1 cellular context compared by ENCODE assay signal in genomic region chr3:58112185-58112535, GRCh38.
TF ChIP-seq lines count a peak whose summit lies in the region.

No MANE protein-coding gene starts in this region.

TF ChIP-seq in GM23338, 12 proteins besides CTCF, POLR2A, EP300 and RAD21 (continued from another document):
- TF ChIP-seq, protein P1, sequence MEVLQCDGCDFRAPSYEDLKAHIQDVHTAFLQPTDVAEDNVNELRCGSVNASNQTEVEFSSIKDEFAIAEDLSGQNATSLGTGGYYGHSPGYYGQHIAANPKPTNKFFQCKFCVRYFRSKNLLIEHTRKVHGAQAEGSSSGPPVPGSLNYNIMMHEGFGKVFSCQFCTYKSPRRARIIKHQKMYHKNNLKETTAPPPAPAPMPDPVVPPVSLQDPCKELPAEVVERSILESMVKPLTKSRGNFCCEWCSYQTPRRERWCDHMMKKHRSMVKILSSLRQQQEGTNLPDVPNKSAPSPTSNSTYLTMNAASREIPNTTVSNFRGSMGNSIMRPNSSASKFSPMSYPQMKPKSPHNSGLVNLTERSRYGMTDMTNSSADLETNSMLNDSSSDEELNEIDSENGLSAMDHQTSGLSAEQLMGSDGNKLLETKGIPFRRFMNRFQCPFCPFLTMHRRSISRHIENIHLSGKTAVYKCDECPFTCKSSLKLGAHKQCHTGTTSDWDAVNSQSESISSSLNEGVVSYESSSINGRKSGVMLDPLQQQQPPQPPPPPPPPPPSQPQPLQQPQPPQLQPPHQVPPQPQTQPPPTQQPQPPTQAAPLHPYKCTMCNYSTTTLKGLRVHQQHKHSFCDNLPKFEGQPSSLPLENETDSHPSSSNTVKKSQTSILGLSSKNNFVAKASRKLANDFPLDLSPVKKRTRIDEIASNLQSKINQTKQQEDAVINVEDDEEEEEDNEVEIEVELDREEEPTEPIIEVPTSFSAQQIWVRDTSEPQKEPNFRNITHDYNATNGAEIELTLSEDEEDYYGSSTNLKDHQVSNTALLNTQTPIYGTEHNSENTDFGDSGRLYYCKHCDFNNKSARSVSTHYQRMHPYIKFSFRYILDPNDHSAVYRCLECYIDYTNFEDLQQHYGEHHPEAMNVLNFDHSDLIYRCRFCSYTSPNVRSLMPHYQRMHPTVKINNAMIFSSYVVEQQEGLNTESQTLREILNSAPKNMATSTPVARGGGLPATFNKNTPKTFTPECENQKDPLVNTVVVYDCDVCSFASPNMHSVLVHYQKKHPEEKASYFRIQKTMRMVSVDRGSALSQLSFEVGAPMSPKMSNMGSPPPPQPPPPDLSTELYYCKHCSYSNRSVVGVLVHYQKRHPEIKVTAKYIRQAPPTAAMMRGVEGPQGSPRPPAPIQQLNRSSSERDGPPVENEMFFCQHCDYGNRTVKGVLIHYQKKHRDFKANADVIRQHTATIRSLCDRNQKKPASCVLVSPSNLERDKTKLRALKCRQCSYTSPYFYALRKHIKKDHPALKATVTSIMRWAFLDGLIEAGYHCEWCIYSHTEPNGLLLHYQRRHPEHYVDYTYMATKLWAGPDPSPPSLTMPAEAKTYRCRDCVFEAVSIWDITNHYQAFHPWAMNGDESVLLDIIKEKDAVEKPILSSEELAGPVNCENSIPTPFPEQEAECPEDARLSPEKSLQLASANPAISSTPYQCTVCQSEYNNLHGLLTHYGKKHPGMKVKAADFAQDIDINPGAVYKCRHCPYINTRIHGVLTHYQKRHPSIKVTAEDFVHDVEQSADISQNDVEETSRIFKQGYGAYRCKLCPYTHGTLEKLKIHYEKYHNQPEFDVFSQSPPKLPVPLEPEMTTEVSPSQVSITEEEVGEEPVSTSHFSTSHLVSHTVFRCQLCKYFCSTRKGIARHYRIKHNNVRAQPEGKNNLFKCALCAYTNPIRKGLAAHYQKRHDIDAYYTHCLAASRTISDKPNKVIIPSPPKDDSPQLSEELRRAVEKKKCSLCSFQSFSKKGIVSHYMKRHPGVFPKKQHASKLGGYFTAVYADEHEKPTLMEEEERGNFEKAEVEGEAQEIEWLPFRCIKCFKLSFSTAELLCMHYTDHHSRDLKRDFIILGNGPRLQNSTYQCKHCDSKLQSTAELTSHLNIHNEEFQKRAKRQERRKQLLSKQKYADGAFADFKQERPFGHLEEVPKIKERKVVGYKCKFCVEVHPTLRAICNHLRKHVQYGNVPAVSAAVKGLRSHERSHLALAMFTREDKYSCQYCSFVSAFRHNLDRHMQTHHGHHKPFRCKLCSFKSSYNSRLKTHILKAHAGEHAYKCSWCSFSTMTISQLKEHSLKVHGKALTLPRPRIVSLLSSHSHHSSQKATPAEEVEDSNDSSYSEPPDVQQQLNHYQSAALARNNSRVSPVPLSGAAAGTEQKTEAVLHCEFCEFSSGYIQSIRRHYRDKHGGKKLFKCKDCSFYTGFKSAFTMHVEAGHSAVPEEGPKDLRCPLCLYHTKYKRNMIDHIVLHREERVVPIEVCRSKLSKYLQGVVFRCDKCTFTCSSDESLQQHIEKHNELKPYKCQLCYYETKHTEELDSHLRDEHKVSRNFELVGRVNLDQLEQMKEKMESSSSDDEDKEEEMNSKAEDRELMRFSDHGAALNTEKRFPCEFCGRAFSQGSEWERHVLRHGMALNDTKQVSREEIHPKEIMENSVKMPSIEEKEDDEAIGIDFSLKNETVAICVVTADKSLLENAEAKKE (CRISPR knock-in tag; IDR thresholded peaks at IDR 0.05): no peak
